1 cellular context compared by ENCODE assay signal in the genomic region with DNA sequence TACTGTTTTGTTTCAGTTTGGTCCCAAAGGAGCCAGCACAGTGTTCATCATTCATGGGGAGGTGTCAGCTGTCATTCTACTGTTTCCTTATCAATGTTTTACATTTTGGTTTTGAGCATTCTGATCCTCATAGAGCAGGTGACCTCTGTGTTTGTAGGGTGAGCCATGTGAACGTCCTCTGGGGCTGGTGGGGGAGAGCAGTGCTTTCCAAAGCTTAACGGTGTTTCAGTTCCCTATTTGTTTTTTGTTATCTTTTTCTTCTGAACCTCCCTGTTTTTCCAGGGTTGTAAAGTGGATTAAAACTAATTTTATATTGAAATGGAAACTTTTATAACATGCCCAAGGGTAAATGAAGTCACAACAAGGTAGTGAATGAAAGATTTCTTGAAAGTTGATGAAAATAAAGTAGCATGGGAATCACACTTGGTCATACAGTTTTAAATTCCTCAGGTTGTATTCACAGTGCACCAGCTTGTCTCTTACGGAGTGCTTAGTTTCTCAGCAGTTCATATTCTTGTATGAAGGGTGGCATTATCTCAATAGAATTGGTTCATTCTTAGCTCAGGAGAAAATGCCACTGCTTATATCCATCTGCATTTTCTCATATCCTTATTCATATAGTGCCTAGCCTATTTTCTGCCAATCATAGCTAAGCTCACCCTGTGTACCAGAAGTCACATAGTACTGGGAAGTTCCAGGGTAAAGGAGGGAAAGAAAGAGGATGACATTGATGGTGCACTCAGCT.
TF ChIP-seq lines count a peak whose summit lies in the region.

No MANE protein-coding gene starts in this region.

TF ChIP-seq in HepG2, 621 proteins besides CTCF, POLR2A, EP300 and RAD21 (continued from another document and continues in another):
- TF ChIP-seq ZNF782 (CRISPR knock-in tag; IDR thresholded peaks at IDR 0.05; ENCODE audit: borderline replicate concordance) (no peak), ZSCAN22 (CRISPR knock-in tag; IDR thresholded peaks at IDR 0.05) (no peak), SP5 (CRISPR knock-in tag; IDR thresholded peaks at IDR 0.05; ENCODE audit: borderline replicate concordance, low read depth) (peak; percentile 58; the same call in 1 of the 2 replicates), TCF12 (IDR thresholded peaks at IDR 0.05) (no peak), TCF12 (CRISPR knock-in tag; IDR thresholded peaks at IDR 0.05) (no peak), CBX2 (IDR thresholded peaks at IDR 0.05; ENCODE audit: low read depth, low read length) (no peak), CBX2 (CRISPR knock-in tag; IDR thresholded peaks at IDR 0.05; ENCODE audit: low read depth) (no peak), ZNF574 (CRISPR knock-in tag; IDR thresholded peaks at IDR 0.05) (0 out of 2 replicates have a peak, but pooled peaks have one; percentile 27), SOX5 (CRISPR knock-in tag; IDR thresholded peaks at IDR 0.05; ENCODE audit: borderline replicate concordance) (peak; percentile 84), AKAP8 (CRISPR knock-in tag; IDR thresholded peaks at IDR 0.05) (no peak), CBX5 (CRISPR knock-in tag; IDR thresholded peaks at IDR 0.05; ENCODE audit: borderline replicate concordance) (peak; percentile 31; the same call in 1 of the 2 replicates), LBX2 (CRISPR knock-in tag; IDR thresholded peaks at IDR 0.05; ENCODE audit: borderline replicate concordance) (no peak), RARG (CRISPR knock-in tag; IDR thresholded peaks at IDR 0.05; ENCODE audit: low read depth) (no peak), MED1 (CRISPR knock-in tag; IDR thresholded peaks at IDR 0.05) (peak; percentile 42; the same call in 1 of the 2 replicates), ZNF761 (CRISPR knock-in tag; conservative IDR thresholded peaks at IDR 0.05) (no peak), GATAD1 (CRISPR knock-in tag; IDR thresholded peaks at IDR 0.05) (0 out of 2 replicates have a peak, but pooled peaks have one; percentile 6), GPN1 (CRISPR knock-in tag; IDR thresholded peaks at IDR 0.05; ENCODE audit: borderline replicate concordance) (no peak), NFYB (CRISPR knock-in tag; IDR thresholded peaks at IDR 0.05) (no peak), ZNF564 (CRISPR knock-in tag; IDR thresholded peaks at IDR 0.05) (no peak), MAZ (IDR thresholded peaks at IDR 0.05; ENCODE audit: borderline replicate concordance, low read depth, low read length) (no peak), MAZ (CRISPR knock-in tag; IDR thresholded peaks at IDR 0.05; ENCODE audit: low read depth) (no peak), FIP1L1 (IDR thresholded peaks at IDR 0.05; ENCODE audit: borderline replicate concordance, insufficient read depth, low read depth, low read length) (no peak), ZNF547 (CRISPR knock-in tag; IDR thresholded peaks at IDR 0.05) (no peak), MXD3 (CRISPR knock-in tag; IDR thresholded peaks at IDR 0.05) (no peak), ZNF503 (CRISPR knock-in tag; IDR thresholded peaks at IDR 0.05) (peak; percentile 72; the same call in 1 of the 2 replicates), SOX6 (IDR thresholded peaks at IDR 0.05) (no peak), SOX6 (CRISPR knock-in tag; IDR thresholded peaks at IDR 0.05) (peak; percentile 85), ZNF207 (IDR thresholded peaks at IDR 0.05; ENCODE audit: borderline replicate concordance) (no peak), SP2 (CRISPR knock-in tag; IDR thresholded peaks at IDR 0.05) (no peak), ZNF792 (CRISPR knock-in tag; IDR thresholded peaks at IDR 0.05) (no peak), ZNF552 (CRISPR knock-in tag; IDR thresholded peaks at IDR 0.05; ENCODE audit: borderline replicate concordance) (no peak), CHCHD3 (CRISPR knock-in tag; IDR thresholded peaks at IDR 0.05) (no peak)
- TF ChIP-seq, protein P1, sequence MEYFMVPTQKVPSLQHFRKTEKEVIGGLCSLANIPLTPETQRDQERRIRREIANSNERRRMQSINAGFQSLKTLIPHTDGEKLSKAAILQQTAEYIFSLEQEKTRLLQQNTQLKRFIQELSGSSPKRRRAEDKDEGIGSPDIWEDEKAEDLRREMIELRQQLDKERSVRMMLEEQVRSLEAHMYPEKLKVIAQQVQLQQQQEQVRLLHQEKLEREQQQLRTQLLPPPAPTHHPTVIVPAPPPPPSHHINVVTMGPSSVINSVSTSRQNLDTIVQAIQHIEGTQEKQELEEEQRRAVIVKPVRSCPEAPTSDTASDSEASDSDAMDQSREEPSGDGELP (IDR thresholded peaks at IDR 0.05; ENCODE audit: borderline replicate concordance, low read depth) = peak; percentile 71; the same call in 1 of the 2 replicates
- TF ChIP-seq, protein P2, sequence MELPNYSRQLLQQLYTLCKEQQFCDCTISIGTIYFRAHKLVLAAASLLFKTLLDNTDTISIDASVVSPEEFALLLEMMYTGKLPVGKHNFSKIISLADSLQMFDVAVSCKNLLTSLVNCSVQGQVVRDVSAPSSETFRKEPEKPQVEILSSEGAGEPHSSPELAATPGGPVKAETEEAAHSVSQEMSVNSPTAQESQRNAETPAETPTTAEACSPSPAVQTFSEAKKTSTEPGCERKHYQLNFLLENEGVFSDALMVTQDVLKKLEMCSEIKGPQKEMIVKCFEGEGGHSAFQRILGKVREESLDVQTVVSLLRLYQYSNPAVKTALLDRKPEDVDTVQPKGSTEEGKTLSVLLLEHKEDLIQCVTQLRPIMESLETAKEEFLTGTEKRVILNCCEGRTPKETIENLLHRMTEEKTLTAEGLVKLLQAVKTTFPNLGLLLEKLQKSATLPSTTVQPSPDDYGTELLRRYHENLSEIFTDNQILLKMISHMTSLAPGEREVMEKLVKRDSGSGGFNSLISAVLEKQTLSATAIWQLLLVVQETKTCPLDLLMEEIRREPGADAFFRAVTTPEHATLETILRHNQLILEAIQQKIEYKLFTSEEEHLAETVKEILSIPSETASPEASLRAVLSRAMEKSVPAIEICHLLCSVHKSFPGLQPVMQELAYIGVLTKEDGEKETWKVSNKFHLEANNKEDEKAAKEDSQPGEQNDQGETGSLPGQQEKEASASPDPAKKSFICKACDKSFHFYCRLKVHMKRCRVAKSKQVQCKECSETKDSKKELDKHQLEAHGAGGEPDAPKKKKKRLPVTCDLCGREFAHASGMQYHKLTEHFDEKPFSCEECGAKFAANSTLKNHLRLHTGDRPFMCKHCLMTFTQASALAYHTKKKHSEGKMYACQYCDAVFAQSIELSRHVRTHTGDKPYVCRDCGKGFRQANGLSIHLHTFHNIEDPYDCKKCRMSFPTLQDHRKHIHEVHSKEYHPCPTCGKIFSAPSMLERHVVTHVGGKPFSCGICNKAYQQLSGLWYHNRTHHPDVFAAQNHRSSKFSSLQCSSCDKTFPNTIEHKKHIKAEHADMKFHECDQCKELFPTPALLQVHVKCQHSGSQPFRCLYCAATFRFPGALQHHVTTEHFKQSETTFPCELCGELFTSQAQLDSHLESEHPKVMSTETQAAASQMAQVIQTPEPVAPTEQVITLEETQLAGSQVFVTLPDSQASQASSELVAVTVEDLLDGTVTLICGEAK (IDR thresholded peaks at IDR 0.05) = no peak
- TF ChIP-seq, protein P2 (CRISPR knock-in tag; IDR thresholded peaks at IDR 0.05) = no peak
- TF ChIP-seq, protein P3, sequence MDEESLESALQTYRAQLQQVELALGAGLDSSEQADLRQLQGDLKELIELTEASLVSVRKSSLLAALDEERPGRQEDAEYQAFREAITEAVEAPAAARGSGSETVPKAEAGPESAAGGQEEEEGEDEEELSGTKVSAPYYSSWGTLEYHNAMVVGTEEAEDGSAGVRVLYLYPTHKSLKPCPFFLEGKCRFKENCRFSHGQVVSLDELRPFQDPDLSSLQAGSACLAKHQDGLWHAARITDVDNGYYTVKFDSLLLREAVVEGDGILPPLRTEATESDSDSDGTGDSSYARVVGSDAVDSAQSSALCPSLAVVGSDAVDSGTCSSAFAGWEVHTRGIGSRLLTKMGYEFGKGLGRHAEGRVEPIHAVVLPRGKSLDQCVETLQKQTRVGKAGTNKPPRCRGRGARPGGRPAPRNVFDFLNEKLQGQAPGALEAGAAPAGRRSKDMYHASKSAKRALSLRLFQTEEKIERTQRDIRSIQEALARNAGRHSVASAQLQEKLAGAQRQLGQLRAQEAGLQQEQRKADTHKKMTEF (CRISPR knock-in tag; IDR thresholded peaks at IDR 0.05) = peak; percentile 46; the same call in 1 of the 2 replicates
- TF ChIP-seq, protein P4, sequence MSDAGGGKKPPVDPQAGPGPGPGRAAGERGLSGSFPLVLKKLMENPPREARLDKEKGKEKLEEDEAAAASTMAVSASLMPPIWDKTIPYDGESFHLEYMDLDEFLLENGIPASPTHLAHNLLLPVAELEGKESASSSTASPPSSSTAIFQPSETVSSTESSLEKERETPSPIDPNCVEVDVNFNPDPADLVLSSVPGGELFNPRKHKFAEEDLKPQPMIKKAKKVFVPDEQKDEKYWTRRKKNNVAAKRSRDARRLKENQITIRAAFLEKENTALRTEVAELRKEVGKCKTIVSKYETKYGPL (CRISPR knock-in tag; IDR thresholded peaks at IDR 0.05) = no peak
- TF ChIP-seq, protein P5, sequence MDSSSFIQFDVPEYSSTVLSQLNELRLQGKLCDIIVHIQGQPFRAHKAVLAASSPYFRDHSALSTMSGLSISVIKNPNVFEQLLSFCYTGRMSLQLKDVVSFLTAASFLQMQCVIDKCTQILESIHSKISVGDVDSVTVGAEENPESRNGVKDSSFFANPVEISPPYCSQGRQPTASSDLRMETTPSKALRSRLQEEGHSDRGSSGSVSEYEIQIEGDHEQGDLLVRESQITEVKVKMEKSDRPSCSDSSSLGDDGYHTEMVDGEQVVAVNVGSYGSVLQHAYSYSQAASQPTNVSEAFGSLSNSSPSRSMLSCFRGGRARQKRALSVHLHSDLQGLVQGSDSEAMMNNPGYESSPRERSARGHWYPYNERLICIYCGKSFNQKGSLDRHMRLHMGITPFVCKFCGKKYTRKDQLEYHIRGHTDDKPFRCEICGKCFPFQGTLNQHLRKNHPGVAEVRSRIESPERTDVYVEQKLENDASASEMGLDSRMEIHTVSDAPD (CRISPR knock-in tag; IDR thresholded peaks at IDR 0.05) = no peak
